Comparison of ENCODE assay signal across 25 cellular contexts in genomic region chr11:116946414-116946813, GRCh38.
DNase-seq lines count a peak whose midpoint lies in the region; ATAC-seq, FAIRE-seq and TF ChIP-seq lines count a peak whose summit lies in the region.
"Had no signal": no experiment of that assay in that cellular context is flagged by ENCODE, and none has a peak within 500 bp of the region (broad histone marks: within the 10 kb centered on the region; RNA-seq: fewer than 3 reads in every experiment).

No MANE protein-coding gene starts in this region.

- TF ChIP-seq CTCF in PC-3 (conservative IDR thresholded peaks at IDR 0.05; ENCODE audit: low read depth, low read length) = no peak

- peaks cover 31% of the 10 kb centered on the region for H3K36me3 Mint-ChIP-seq in central memory CD8-positive, alpha-beta T cell (ENCODE audit: insufficient read depth)

- no peaks in the 10 kb centered on the region for H3K9me3 ChIP-seq in PC-3 (ENCODE audit: low read length)
- no peaks in the 10 kb centered on the region for H3K9me3 ChIP-seq in mesodermal cell (ENCODE audit: control insufficient read depth, low read length)
- H3K9me3 ChIP-seq: HAP-1, heart right ventricle, suprapubic skin, uterus had no signal

- no peak overlapping the region for H2AFZ ChIP-seq in PC-3 (ENCODE audit: low read length)

- no peaks in the 10 kb centered on the region for H3K9me3 Mint-ChIP-seq in central memory CD8-positive, alpha-beta T cell
- H3K9me3 Mint-ChIP-seq: activated CD4-positive, alpha-beta T cell treated with anti-CD3 and anti-CD28 coated beads, Interleukin-2, amount 10 ng/mL, durations not matched to agents 24 days and 14 days; activated T-cell treated with anti-CD3 and anti-CD28 coated beads, Interleukin-2, amount 50 U/mL, for 72 hours; nephron; T-cell had no signal

- no TSS peak for BruUV-seq in PC-3 (replicated peaks; lab: Mats Ljungman, UMichigan)

- H3K36me3 ChIP-seq in PC-3 (ENCODE audit: low read depth, low read length) (no peaks in the 10 kb centered on the region; the same call in 1 of the 2 replicates), mesodermal cell (ENCODE audit: control insufficient read depth, insufficient read depth, low read length) (peaks cover 33% of the 10 kb centered on the region)
- H3K36me3 ChIP-seq: HAP-1, uterus had no signal

- no peak overlapping the region for H3K9ac ChIP-seq in PC-3 (ENCODE audit: low read length)
- H3K9ac ChIP-seq: KMS-11 had no signal

- peak; percentile 93 for ATAC-seq in PC-3
- no peak for ATAC-seq in central memory CD8-positive, alpha-beta T cell (replicated peaks; ENCODE audit: extremely low read depth, poor library complexity, severe bottlenecking)
- ATAC-seq: heart right ventricle, sciatic nerve, T-cell had no signal

- no peaks in the 10 kb centered on the region for H3F3A ChIP-seq in PC-3 (ENCODE audit: low read length, unreplicated experiment)

- peak overlapping the region; percentile 69 for H3K27ac Mint-ChIP-seq in central memory CD8-positive, alpha-beta T cell (ENCODE audit: low read depth)
- H3K27ac Mint-ChIP-seq: activated CD4-positive, alpha-beta T cell treated with anti-CD3 and anti-CD28 coated beads, Interleukin-2, amount 10 ng/mL, durations not matched to agents 24 days and 14 days; activated naive CD8-positive, alpha-beta T cell; activated T-cell treated with anti-CD3 and anti-CD28 coated beads, Interleukin-2, amount 50 U/mL, for 72 hours; nephron had no signal

- H3K4me1 Mint-ChIP-seq in central memory CD8-positive, alpha-beta T cell = peaks cover 46% of the 10 kb centered on the region
- H3K4me1 Mint-ChIP-seq: nephron had no signal

- FAIRE-seq in urothelium cell line (lab: Jason Lieb, UNC) = no peak

- CTCF ChIA-PET in PC-3 (lab: Charles Lee) = no interaction called here

- H3K27me3 Mint-ChIP-seq in central memory CD8-positive, alpha-beta T cell = no peaks in the 10 kb centered on the region
- H3K27me3 Mint-ChIP-seq: activated CD4-positive, alpha-beta T cell treated with anti-CD3 and anti-CD28 coated beads, Interleukin-2, amount 10 ng/mL, durations not matched to agents 24 days and 14 days; activated naive CD8-positive, alpha-beta T cell; T-cell had no signal

- H3K4me1 ChIP-seq in PC-3 (ENCODE audit: insufficient read depth, low read length) = peaks cover 24% of the 10 kb centered on the region
- H3K4me1 ChIP-seq in mesodermal cell (ENCODE audit: control insufficient read depth, insufficient read depth, low read length, poor library complexity, severe bottlenecking) = peaks cover 7% of the 10 kb centered on the region
- H3K4me1 ChIP-seq: HAP-1, suprapubic skin, uterus had no signal

- no peaks in the 10 kb centered on the region for H3K79me2 ChIP-seq in PC-3 (ENCODE audit: low read length)

- no peak overlapping the region for H3K4me3 Mint-ChIP-seq in central memory CD8-positive, alpha-beta T cell
- H3K4me3 Mint-ChIP-seq: activated CD4-positive, alpha-beta T cell treated with anti-CD3 and anti-CD28 coated beads, Interleukin-2, amount 10 ng/mL, durations not matched to agents 24 days and 14 days; activated naive CD8-positive, alpha-beta T cell; activated T-cell treated with anti-CD3 and anti-CD28 coated beads, Interleukin-2, amount 50 U/mL, for 72 hours; nephron; T-cell had no signal

- peak overlapping the region; percentile 56 for H3K4me2 ChIP-seq in PC-3 (ENCODE audit: low read length)
- H3K4me2 ChIP-seq: KMS-11 had no signal

- POLR2A ChIA-PET in PC-3 (lab: Charles Lee; ENCODE audit: unreplicated experiment) = no interaction called here

- no peaks in the 10 kb centered on the region for H3K9me2 ChIP-seq in PC-3 (replicated peaks; ENCODE audit: low read length)

- H3K4me3 ChIP-seq in PC-3 (ENCODE audit: low read length) (no peak overlapping the region), mesodermal cell (ENCODE audit: extremely low read depth, insufficient read depth, low read length, poor library complexity, severe bottlenecking) (no peak overlapping the region)
- H3K4me3 ChIP-seq: HAP-1, heart right ventricle, suprapubic skin, uterus had no signal

- no peaks in the 10 kb centered on the region for H4K20me1 ChIP-seq in PC-3 (ENCODE audit: low read length)

- DNase-seq in EL (peak; percentile 28), PC-3 (peak; percentile 74), T1000 (lab: John Stamatoyannopoulos, UW) (no peak), NCI-H82 (lab: John Stamatoyannopoulos, UW) (no peak), urothelium cell line (ENCODE audit: low spot score) (no peak)
- no peak for DNase-seq in central memory CD8-positive, alpha-beta T cell (ENCODE audit: low spot score in 2 of 2)
- DNase-seq in activated CD4-positive, CD25-positive, alpha-beta regulatory T cell treated with anti-CD3 and anti-CD28 coated beads, Interleukin-2, amount 50 U/mL, for 72 hours = no peak
- DNase-seq: activated T-cell treated with anti-CD3 and anti-CD28 coated beads, Interleukin-2, amount 50 U/mL, for 72 hours; C1 segment of cervical spinal cord; cortex of kidney; heart right ventricle; NCI-H187 treated with DMSO at 0.1 percent for 48 hours; NCI-H345; SHP77 treated with DMSO at 0.1 percent for 48 hours; stimulated activated CD4-positive, alpha-beta T cell treated with anti-CD3 and anti-CD28 coated beads, Interleukin-15, amount 100 ng/mL, for 24 hours; T-cell; uterus had no signal

- H3K27me3 ChIP-seq in PC-3 (ENCODE audit: low read length) = no peaks in the 10 kb centered on the region
- H3K27me3 ChIP-seq: heart right ventricle, suprapubic skin, uterus had no signal

- WGBS in mesodermal cell (ENCODE audit: insufficient coverage in 2 of 2), 2 experiments = 76 to 88% methylated on average over 1 of the region's 3 CpGs

- H3K27ac ChIP-seq in PC-3 (ENCODE audit: low read length) (peak overlapping the region; percentile 64), mesodermal cell (ENCODE audit: low read depth, low read length, severe bottlenecking) (peak overlapping the region; percentile 62)
- H3K27ac ChIP-seq: heart right ventricle, KMS-11, suprapubic skin, uterus had no signal

- intact Hi-C loops in PC-3 (cut with micrococcal nuclease) = no loop called here

Comparison
In these comparisons a context has a peak if more than half of its experiments do, and no peak if none do; other contexts are left out.
1. DNase-seq: peak in EL (single experiment) and PC-3 (single experiment); none in central memory CD8-positive, alpha-beta T cell (0 of 2), T1000 (single experiment), activated CD4-positive, CD25-positive, alpha-beta regulatory T cell treated with anti-CD3 and anti-CD28 coated beads, Interleukin-2, amount 50 U/mL, for 72 hours (single experiment), NCI-H82 (single experiment) and urothelium cell line (single experiment).